13 cellular contexts compared by ENCODE assay signal in genomic region chr9:92761686-92762085, GRCh38. TPM values are rescaled to one million over a fixed set of nuclear protein-coding genes. Genes with fewer than 3 reads are reported as not detected.
DNase-seq lines count a peak whose midpoint lies in the region; ATAC-seq and TF ChIP-seq lines count a peak whose summit lies in the region.
"Had no signal": no experiment of that assay in that cellular context is flagged by ENCODE, and none has a peak within 500 bp of the region (broad histone marks: within the 10 kb centered on the region; RNA-seq: fewer than 3 reads in every experiment).

No MANE protein-coding gene starts in this region.

- in situ Hi-C loops in GM13976 (cut with MboI; ENCODE audit: low sequenced_read_pairs, unreplicated experiment): no loop called here

- CTCF ChIA-PET in T-cell (lab: Charles Lee): no interaction called here

- no peak for DNase-seq in activated naive CD4-positive, alpha-beta T cell treated with anti-CD3 and anti-CD28 coated beads, Interleukin-2, amount 50 U/mL, for 16 hours
- DNase-seq in T-cell (no peak), GM13976 (ENCODE audit: low spot score) (no peak), activated gamma-delta T cell (lab: John Stamatoyannopoulos, UW) (no peak)
- DNase-seq: activated CD4-positive, alpha-beta T cell treated with anti-CD3 and anti-CD28 coated beads, Interleukin-2, amount 10 ng/mL, durations not matched to agents 24 days and 14 days; H7; NCI-H187; nucleus accumbens had no signal

- TF ChIP-seq CTCF in GM13976 (IDR thresholded peaks at IDR 0.05; ENCODE audit: borderline replicate concordance, control extremely low read depth, extremely low read depth, insufficient read depth, missing control alignments): no peak

- no peak for ATAC-seq in T-cell (replicated peaks in 1 of 4)
- no peak for ATAC-seq in stimulated activated memory B cell treated with anti-CD40 and anti-IgM and Interleukin-4, amounts not matched to agents 10 μg/mL and 1 μg/mL and 100 μg/mL, for 72 hours
- ATAC-seq in esophagus mucosa: no peak

- H3K9me3 Mint-ChIP-seq in activated naive CD4-positive, alpha-beta T cell treated with anti-CD3 and anti-CD28 coated beads, Interleukin-2, amount 50 U/mL, for 24 hours: no peaks in the 10 kb centered on the region
- H3K9me3 Mint-ChIP-seq in T-cell: no peaks in the 10 kb centered on the region
- no peaks in the 10 kb centered on the region for H3K9me3 Mint-ChIP-seq in stimulated activated memory B cell treated with anti-CD40 and anti-IgM and Interleukin-4, amounts not matched to agents 10 μg/mL and 1 μg/mL and 100 μg/mL, for 72 hours
- H3K9me3 Mint-ChIP-seq: activated CD4-positive, alpha-beta T cell treated with anti-CD3 and anti-CD28 coated beads, Interleukin-2, amount 10 ng/mL, durations not matched to agents 24 days and 14 days had no signal

- H3K27me3 ChIP-seq in iPS-20b (ENCODE audit: insufficient read depth, low read length): no peaks in the 10 kb centered on the region
- H3K27me3 ChIP-seq: adrenal gland had no signal

- H3K27ac Mint-ChIP-seq in activated naive CD4-positive, alpha-beta T cell treated with anti-CD3 and anti-CD28 coated beads, Interleukin-2, amount 50 U/mL, for 24 hours: no peak overlapping the region
- H3K27ac Mint-ChIP-seq in T-cell: peak overlapping the region; percentile 1 to 22
- peak overlapping the region; percentile 90 for H3K27ac Mint-ChIP-seq in stimulated activated memory B cell treated with anti-CD40 and anti-IgM and Interleukin-4, amounts not matched to agents 10 μg/mL and 1 μg/mL and 100 μg/mL, for 72 hours

- H3K36me3 Mint-ChIP-seq in activated naive CD4-positive, alpha-beta T cell treated with anti-CD3 and anti-CD28 coated beads, Interleukin-2, amount 50 U/mL, for 24 hours: no peaks in the 10 kb centered on the region
- H3K36me3 Mint-ChIP-seq in T-cell: no peaks in the 10 kb centered on the region
- no peaks in the 10 kb centered on the region for H3K36me3 Mint-ChIP-seq in stimulated activated memory B cell treated with anti-CD40 and anti-IgM and Interleukin-4, amounts not matched to agents 10 μg/mL and 1 μg/mL and 100 μg/mL, for 72 hours

- H3K4me1 ChIP-seq in iPS-20b (ENCODE audit: insufficient read depth, low read length): peaks cover 19% of the 10 kb centered on the region

- peaks cover 50% of the 10 kb centered on the region for H3K4me1 Mint-ChIP-seq in activated naive CD4-positive, alpha-beta T cell treated with anti-CD3 and anti-CD28 coated beads, Interleukin-2, amount 50 U/mL, for 24 hours
- peaks cover 51 to 60% (median 59%) of the 10 kb centered on the region in 3 donors for H3K4me1 Mint-ChIP-seq in T-cell
- peaks cover 58% of the 10 kb centered on the region for H3K4me1 Mint-ChIP-seq in stimulated activated memory B cell treated with anti-CD40 and anti-IgM and Interleukin-4, amounts not matched to agents 10 μg/mL and 1 μg/mL and 100 μg/mL, for 72 hours

- H3K36me3 ChIP-seq in iPS-20b (ENCODE audit: insufficient read depth, low read depth, low read length): no peaks in the 10 kb centered on the region
- H3K36me3 ChIP-seq: adrenal gland had no signal

- no peaks in the 10 kb centered on the region for H3K9me3 ChIP-seq in iPS-20b (ENCODE audit: insufficient read depth, low read depth, low read length)
- H3K9me3 ChIP-seq: adrenal gland had no signal

- no peak overlapping the region for H3K4me3 ChIP-seq in iPS-20b (ENCODE audit: low read length)
- H3K4me3 ChIP-seq: adrenal gland had no signal

- H3K4me3 Mint-ChIP-seq in activated naive CD4-positive, alpha-beta T cell treated with anti-CD3 and anti-CD28 coated beads, Interleukin-2, amount 50 U/mL, for 24 hours: peak overlapping the region; percentile 93
- peak overlapping the region in 2 of 3 donors; percentile 25 to 92 for H3K4me3 Mint-ChIP-seq in T-cell
- H3K4me3 Mint-ChIP-seq in stimulated activated memory B cell treated with anti-CD40 and anti-IgM and Interleukin-4, amounts not matched to agents 10 μg/mL and 1 μg/mL and 100 μg/mL, for 72 hours: no peak overlapping the region

- H3K9ac ChIP-seq in iPS-20b (ENCODE audit: low read depth, low read length): 0 out of 2 replicates have a peak overlapping the region, but pooled peaks have one; percentile 13

- POLR2A ChIA-PET in T-cell (lab: Charles Lee): no interaction called here

- no peak overlapping the region for H3K27ac ChIP-seq in iPS-20b (ENCODE audit: low read length)
- H3K27ac ChIP-seq: adrenal gland had no signal

- no peaks in the 10 kb centered on the region for H3K27me3 Mint-ChIP-seq in activated naive CD4-positive, alpha-beta T cell treated with anti-CD3 and anti-CD28 coated beads, Interleukin-2, amount 50 U/mL, for 24 hours
- H3K27me3 Mint-ChIP-seq in T-cell: no peaks in the 10 kb centered on the region
- H3K27me3 Mint-ChIP-seq in stimulated activated memory B cell treated with anti-CD40 and anti-IgM and Interleukin-4, amounts not matched to agents 10 μg/mL and 1 μg/mL and 100 μg/mL, for 72 hours: no peaks in the 10 kb centered on the region
- H3K27me3 Mint-ChIP-seq: activated CD4-positive, alpha-beta T cell treated with anti-CD3 and anti-CD28 coated beads, Interleukin-2, amount 10 ng/mL, durations not matched to agents 24 days and 14 days had no signal

RNA-seq across cellular contexts. Expression of gene BICD2, which starts 2.9 kb away (rescaled TPM):
- total RNA-seq in T-cell: 10 to 100 TPM; 24.1 to 36.6 (median 30.6) TPM
- total RNA-seq in esophagus mucosa: 63.7 TPM
